10 cellular contexts compared by ENCODE assay signal in the genomic region with DNA sequence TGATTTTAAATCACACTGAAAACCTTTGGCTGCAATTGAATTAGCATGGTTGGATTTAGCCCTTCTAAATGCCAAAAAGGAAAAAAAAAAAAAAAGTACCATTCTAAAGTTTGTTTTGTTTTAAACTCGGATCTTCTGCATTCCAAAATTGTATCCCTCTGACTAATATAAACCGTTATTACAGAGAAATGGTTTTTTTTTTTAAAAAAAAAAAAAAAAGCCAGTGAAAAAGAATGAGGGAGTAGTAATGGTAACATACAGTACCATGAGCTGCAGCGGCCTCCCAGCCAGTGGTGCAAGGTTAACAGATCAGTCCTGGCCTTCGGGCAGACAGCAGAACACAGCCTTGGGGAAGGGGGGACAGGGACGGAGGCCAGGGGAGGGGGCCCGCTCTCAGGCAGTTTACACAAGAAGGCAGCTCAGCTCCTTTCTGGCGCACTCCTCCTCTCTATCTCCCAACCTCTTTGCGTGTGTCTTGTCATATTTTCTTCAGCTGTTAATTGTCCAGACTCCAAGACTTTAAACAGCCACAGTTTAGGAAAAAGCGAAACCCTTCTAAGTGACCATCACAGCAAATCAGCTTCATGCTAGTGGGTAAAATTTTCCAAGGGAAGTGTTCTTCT.
DNase-seq lines count a peak whose midpoint lies in the region; ATAC-seq and TF ChIP-seq lines count a peak whose summit lies in the region.
"Had no signal": no experiment of that assay in that cellular context is flagged by ENCODE, and none has a peak within 500 bp of the region (broad histone marks: within the 10 kb centered on the region; RNA-seq: fewer than 3 reads in every experiment).

No MANE protein-coding gene starts in this region.

- no peaks in the 10 kb centered on the region for H3K4me1 Mint-ChIP-seq in activated naive CD8-positive, alpha-beta T cell treated with anti-CD3 and anti-CD28 coated beads, Interleukin-2, amount 50 U/mL, for 24 hours

- H3K36me3 ChIP-seq in ascending aorta: no peaks in the 10 kb centered on the region

- peak overlapping the region; percentile 28 to 64 for H3K4me3 ChIP-seq in ascending aorta

- intact Hi-C loops in ascending aorta (cut with DNase I): loop anchor here (1.0 to 10.0 kb wide), 6 partner anchors 23 to 507 kb away; a partner anchor contains a TSS
- intact Hi-C loops in left cardiac atrium (cut with DNase I): no loop called here

- no peaks in the 10 kb centered on the region for H3K36me3 Mint-ChIP-seq in activated naive CD8-positive, alpha-beta T cell treated with anti-CD3 and anti-CD28 coated beads, Interleukin-2, amount 50 U/mL, for 24 hours (ENCODE audit: low read depth)

- H3K27me3 ChIP-seq in ascending aorta: no peaks in the 10 kb centered on the region

- ATAC-seq in left cardiac atrium: peak; percentile 52 to 88
- no peak for ATAC-seq in GM19324 (IDR thresholded peaks at IDR 0.05; ENCODE audit: low FRiP score, unreplicated experiment)
- no peak for ATAC-seq in activated naive CD8-positive, alpha-beta T cell treated with anti-CD3 and anti-CD28 coated beads, Interleukin-2, amount 50 U/mL, for 24 hours

- H3K9me3 Mint-ChIP-seq in activated naive CD8-positive, alpha-beta T cell treated with anti-CD3 and anti-CD28 coated beads, Interleukin-2, amount 50 U/mL, for 24 hours: no peaks in the 10 kb centered on the region

- H3K9me3 ChIP-seq in ascending aorta: no peaks in the 10 kb centered on the region

- H3K27ac ChIP-seq in ascending aorta: peak overlapping the region; percentile 85 to 94

- peaks cover 0 to 35% of the 10 kb centered on the region in 2 donors for H3K4me1 ChIP-seq in ascending aorta

- H3K27me3 Mint-ChIP-seq in activated naive CD8-positive, alpha-beta T cell treated with anti-CD3 and anti-CD28 coated beads, Interleukin-2, amount 50 U/mL, for 24 hours: no peaks in the 10 kb centered on the region

- H3K27ac Mint-ChIP-seq in activated naive CD8-positive, alpha-beta T cell treated with anti-CD3 and anti-CD28 coated beads, Interleukin-2, amount 50 U/mL, for 24 hours: no peak overlapping the region

- no peak for TF ChIP-seq CTCF in ascending aorta (IDR thresholded peaks at IDR 0.05)

- DNase-seq in ELF-1 (ENCODE audit: low read depth, low spot score): peak; percentile 80
- DNase-seq in ascending aorta (ENCODE audit: low spot score in 2 of 2): peak in 1 of 2 donors; percentile 83
- peak; percentile 79 for DNase-seq in left cardiac atrium
- peak; percentile 58 for DNase-seq in retina
- no peak for DNase-seq in epidermal melanocyte (ENCODE audit: insufficient read length, low spot score)
- no peak for DNase-seq in stimulated activated naive CD4-positive, alpha-beta T cell treated with Interleukin-2 at 50 U/mL for 16 hours (lab: John Stamatoyannopoulos, UW)
- DNase-seq in activated naive CD8-positive, alpha-beta T cell treated with anti-CD3 and anti-CD28 coated beads, Interleukin-2, amount 50 U/mL, for 24 hours: no peak
- DNase-seq: DMS79 treated with DMSO at 0.1 percent for 48 hours, NCI-H2029 had no signal

- H3K4me3 Mint-ChIP-seq in activated naive CD8-positive, alpha-beta T cell treated with anti-CD3 and anti-CD28 coated beads, Interleukin-2, amount 50 U/mL, for 24 hours: no peak overlapping the region

Comparison
In these comparisons a context has a peak if more than half of its experiments do, and no peak if none do; other contexts are left out.
1. DNase-seq: peak in ELF-1 (single experiment), left cardiac atrium (single experiment) and retina (single experiment); none in epidermal melanocyte (single experiment), stimulated activated naive CD4-positive, alpha-beta T cell treated with Interleukin-2 at 50 U/mL for 16 hours (single experiment) and activated naive CD8-positive, alpha-beta T cell treated with anti-CD3 and anti-CD28 coated beads, Interleukin-2, amount 50 U/mL, for 24 hours (single experiment).
2. ATAC-seq: peak in left cardiac atrium (2 of 2); none in GM19324 (single experiment) and activated naive CD8-positive, alpha-beta T cell treated with anti-CD3 and anti-CD28 coated beads, Interleukin-2, amount 50 U/mL, for 24 hours (single experiment).